Comparison of ENCODE assay signal across 26 cellular contexts in the genomic region with DNA sequence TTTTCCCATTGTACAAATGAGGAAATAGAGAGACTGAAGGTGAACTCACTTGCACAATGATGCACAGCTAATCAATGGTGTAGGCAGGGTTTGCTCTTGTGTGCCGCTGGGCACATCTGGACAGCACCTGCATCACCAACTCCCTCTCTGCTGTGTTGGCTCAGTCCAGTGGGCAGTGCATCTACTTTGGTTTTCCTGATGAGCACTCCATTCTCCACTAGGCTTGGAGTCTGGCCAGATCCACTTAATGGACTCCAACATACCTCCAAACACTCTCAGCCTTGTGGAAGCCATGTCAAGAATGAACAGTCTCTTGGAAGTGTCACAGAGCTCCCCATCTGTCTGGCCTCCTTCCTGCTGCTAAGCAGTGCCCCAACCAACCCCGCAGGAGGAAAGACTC.
DNase-seq lines count a peak whose midpoint lies in the region; ATAC-seq lines count a peak whose summit lies in the region.
"Had no signal": no experiment of that assay in that cellular context is flagged by ENCODE, and none has a peak within 500 bp of the region (broad histone marks: within the 10 kb centered on the region; RNA-seq: fewer than 3 reads in every experiment).

No MANE protein-coding gene starts in this region.

- peak; percentile 17 for ATAC-seq in esophagus mucosa
- ATAC-seq in GM21786 (IDR thresholded peaks at IDR 0.05; ENCODE audit: unreplicated experiment): no peak
- ATAC-seq: body of pancreas had no signal

- peak overlapping the region; percentile 76 to 95 (median 88) for H3K4me2 ChIP-seq in BLaER1 treated with 17β-estradiol and CSF1 and Interleukin-3, amounts not matched to agents 10 nM and 100 nM

- peaks cover 69 to 90% (median 80%) of the 10 kb centered on the region in 10 experiments for H3K4me1 ChIP-seq in BLaER1 treated with 17β-estradiol and CSF1 and Interleukin-3, amounts not matched to agents 10 nM and 100 nM
- H3K4me1 ChIP-seq: body of pancreas, prostate gland had no signal

- peaks cover 10 to 19% (median 18%) of the 10 kb centered on the region in 11 experiments for H3K9me3 ChIP-seq in BLaER1 treated with 17β-estradiol and CSF1 and Interleukin-3, amounts not matched to agents 10 nM and 100 nM (replicated peaks in 1 of 11)
- H3K9me3 ChIP-seq: body of pancreas, esophagus muscularis mucosa, MG63, neutrophil, prostate gland, vagina had no signal

- DNase-seq in DMS79 treated with DMSO at 0.1 percent for 48 hours (lab: John Stamatoyannopoulos, UW): peak; percentile 69
- DNase-seq in NCI-H2029 treated with DMSO at 0.1 percent for 48 hours (lab: John Stamatoyannopoulos, UW): peak; percentile 100
- no peak for DNase-seq in hepatic stellate cell (ENCODE audit: low spot score)
- DNase-seq in dermis blood vessel endothelial cell: no peak
- DNase-seq: activated CD4-positive, alpha-beta T cell treated with anti-CD3 and anti-CD28 coated beads, Interleukin-2, amount 10 ng/mL, durations not matched to agents 7 days and 5 days; activated naive CD8-positive, alpha-beta T cell treated with anti-CD3 and anti-CD28 coated beads, Interleukin-2, amount 10 ng/mL, durations not matched to agents 7 days and 5 days; body of pancreas; CD8-positive, alpha-beta memory T cell; effector CD8-positive, alpha-beta T cell; GOT3; kidney; mammary epithelial cell; MG63; NCI-H187 treated with DMSO at 0.1 percent for 48 hours; NCI-H446 treated with DMSO at 0.1 percent for 48 hours; NK-92 treated with Interleukin-12 subunit alpha and Interleukin-12 subunit beta, amount 100 ng/mL, for 24 hours; Peyer's patch; T-helper 2 cell; WERI-Rb-1 had no signal

- no peak overlapping the region for H3K4me3 ChIP-seq in BLaER1 treated with 17β-estradiol and CSF1 and Interleukin-3, amounts not matched to agents 10 nM and 100 nM
- H3K4me3 ChIP-seq: body of pancreas, esophagus muscularis mucosa, MG63, Peyer's patch, prostate gland, vagina had no signal

- H3K36me3 ChIP-seq in BLaER1 treated with 17β-estradiol and CSF1 and Interleukin-3, amounts not matched to agents 10 nM and 100 nM: peaks cover 0 to 9% (median 0%) of the 10 kb centered on the region in 11 experiments; a peak in 6 of 22 replicates
- H3K36me3 ChIP-seq: esophagus muscularis mucosa, MG63, neutrophil, Peyer's patch, prostate gland, vagina, WERI-Rb-1 had no signal

- no peak overlapping the region for H3K9ac ChIP-seq in BLaER1 treated with 17β-estradiol and CSF1 and Interleukin-3, amounts not matched to agents 10 nM and 100 nM

- H4K20me1 ChIP-seq in BLaER1 treated with 17β-estradiol and CSF1 and Interleukin-3, amounts not matched to agents 10 nM and 100 nM: no peaks in the 10 kb centered on the region

- H3K27ac ChIP-seq in BLaER1 treated with 17β-estradiol and CSF1 and Interleukin-3, amounts not matched to agents 10 nM and 100 nM: peak overlapping the region in 7 of 11 experiments; percentile 32 to 85 (median 69); a peak in 11 of 22 replicates
- H3K27ac ChIP-seq: body of pancreas, esophagus muscularis mucosa, vagina, WERI-Rb-1 had no signal

- H3K27me3 ChIP-seq in BLaER1 treated with 17β-estradiol and CSF1 and Interleukin-3, amounts not matched to agents 10 nM and 100 nM: no peaks in the 10 kb centered on the region
- H3K27me3 ChIP-seq: body of pancreas, esophagus muscularis mucosa, MG63, neutrophil, Peyer's patch, vagina had no signal

Comparison
In these comparisons a context has a peak if more than half of its experiments do, and no peak if none do; other contexts are left out.
1. DNase-seq: peak in DMS79 treated with DMSO at 0.1 percent for 48 hours (single experiment) and NCI-H2029 treated with DMSO at 0.1 percent for 48 hours (single experiment); none in hepatic stellate cell (single experiment) and dermis blood vessel endothelial cell (single experiment).